ENCODE assay signal across 34 cellular contexts in the genomic region with DNA sequence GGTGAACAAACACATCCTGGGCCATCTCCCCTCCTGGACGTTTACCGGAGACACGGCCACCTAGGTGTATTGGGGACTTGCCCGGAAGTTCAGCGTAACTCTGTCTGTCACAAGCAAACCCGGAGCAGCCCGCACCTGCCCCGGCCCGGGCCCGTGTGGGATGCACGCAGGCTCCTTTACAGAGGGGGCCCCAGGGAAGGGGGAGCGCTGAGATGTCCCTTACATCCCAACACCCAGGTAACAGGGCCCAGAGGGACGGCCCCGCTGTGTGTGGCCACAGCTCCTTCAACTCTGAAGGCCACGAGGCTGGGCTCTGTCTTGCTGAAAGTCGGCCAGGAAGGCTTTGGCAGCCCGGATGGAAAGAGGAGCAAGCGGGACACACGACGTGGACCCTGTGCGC.
"Had no signal": no experiment of that assay in that cellular context is flagged by ENCODE, and none has a peak within 500 bp of the region (broad histone marks: within the 10 kb centered on the region; RNA-seq: fewer than 3 reads in every experiment).

No MANE protein-coding gene starts in this region.

- H3K36me3 ChIP-seq: cardiac muscle cell had no signal

- ATAC-seq: activated CD4-positive, alpha-beta T cell treated with anti-CD3 and anti-CD28 coated beads for 36 hours; activated CD4-positive, CD25-positive, alpha-beta regulatory T cell treated with anti-CD3 and anti-CD28 coated beads, Interleukin-2, amount 50 U/mL, for 24 hours; activated CD8-positive, alpha-beta memory T cell treated with anti-CD3 and anti-CD28 coated beads, Interleukin-2, amount 10 ng/mL, durations not matched to agents 7 days and 5 days; activated CD8-positive, alpha-beta T cell treated with anti-CD3 and anti-CD28 coated beads, Interleukin-2, amount 10 ng/mL, durations not matched to agents 7 days and 5 days; activated naive CD8-positive, alpha-beta T cell treated with anti-CD3 and anti-CD28 coated beads, Interleukin-2, amount 50 U/mL, for 24 hours had no signal

- H3K27me3 Mint-ChIP-seq: activated CD4-positive, alpha-beta memory T cell treated with anti-CD3 and anti-CD28 coated beads, Interleukin-2, amount 10 ng/mL, durations not matched to agents 7 days and 5 days; activated CD4-positive, alpha-beta T cell treated with anti-CD3 and anti-CD28 coated beads for 36 hours; activated CD4-positive, alpha-beta T cell treated with anti-CD3 and anti-CD28 coated beads, Interleukin-2, amount 10 ng/mL, durations not matched to agents 7 days and 5 days; activated CD8-positive, alpha-beta memory T cell treated with anti-CD3 and anti-CD28 coated beads, Interleukin-2, amount 10 ng/mL, durations not matched to agents 7 days and 5 days; activated naive CD4-positive, alpha-beta T cell treated with anti-CD3 and anti-CD28 coated beads, Interleukin-2, amount 10 ng/mL, durations not matched to agents 7 days and 5 days; activated naive CD4-positive, alpha-beta T cell treated with anti-CD3 and anti-CD28 coated beads, Interleukin-2, amount 50 U/mL, for 24 hours; activated naive CD8-positive, alpha-beta T cell; activated naive CD8-positive, alpha-beta T cell treated with anti-CD3 and anti-CD28 coated beads, Interleukin-2, amount 10 ng/mL, durations not matched to agents 7 days and 5 days; activated naive CD8-positive, alpha-beta T cell treated with anti-CD3 and anti-CD28 coated beads, Interleukin-2, amount 50 U/mL, for 24 hours; activated T-cell treated with anti-CD3 and anti-CD28 coated beads, Interleukin-2, amount 50 U/mL, for 24 hours; brain; central memory CD8-positive, alpha-beta T cell had no signal

- H3K4me1 Mint-ChIP-seq: activated CD4-positive, alpha-beta T cell treated with anti-CD3 and anti-CD28 coated beads for 36 hours; activated CD4-positive, alpha-beta T cell treated with anti-CD3 and anti-CD28 coated beads, Interleukin-2, amount 10 ng/mL, durations not matched to agents 7 days and 5 days; activated naive CD4-positive, alpha-beta T cell treated with anti-CD3 and anti-CD28 coated beads, Interleukin-2, amount 10 ng/mL, durations not matched to agents 7 days and 5 days; activated naive CD4-positive, alpha-beta T cell treated with anti-CD3 and anti-CD28 coated beads, Interleukin-2, amount 50 U/mL, for 24 hours; activated naive CD8-positive, alpha-beta T cell treated with anti-CD3 and anti-CD28 coated beads, Interleukin-2, amount 10 ng/mL, durations not matched to agents 7 days and 5 days; activated naive CD8-positive, alpha-beta T cell treated with anti-CD3 and anti-CD28 coated beads, Interleukin-2, amount 50 U/mL, for 24 hours; brain; central memory CD8-positive, alpha-beta T cell had no signal

- H3K27ac ChIP-seq: ascending aorta, cardiac muscle cell, VCaP had no signal

- FAIRE-seq: TTC549 had no signal

- H3K27me3 ChIP-seq: ascending aorta, cardiac muscle cell had no signal

- H3K4me3 ChIP-seq: ascending aorta, cardiac muscle cell had no signal

- H3K27ac Mint-ChIP-seq: activated CD4-positive, alpha-beta memory T cell treated with anti-CD3 and anti-CD28 coated beads, Interleukin-2, amount 10 ng/mL, durations not matched to agents 7 days and 5 days; activated CD4-positive, alpha-beta T cell treated with anti-CD3 and anti-CD28 coated beads for 36 hours; activated CD4-positive, alpha-beta T cell treated with anti-CD3 and anti-CD28 coated beads, Interleukin-2, amount 10 ng/mL, durations not matched to agents 7 days and 5 days; activated CD8-positive, alpha-beta memory T cell treated with anti-CD3 and anti-CD28 coated beads, Interleukin-2, amount 10 ng/mL, durations not matched to agents 7 days and 5 days; activated CD8-positive, alpha-beta T cell treated with anti-CD3 and anti-CD28 coated beads, Interleukin-2, amount 10 ng/mL, durations not matched to agents 7 days and 5 days; activated naive CD4-positive, alpha-beta T cell treated with anti-CD3 and anti-CD28 coated beads, Interleukin-2, amount 10 ng/mL, durations not matched to agents 7 days and 5 days; activated naive CD4-positive, alpha-beta T cell treated with anti-CD3 and anti-CD28 coated beads, Interleukin-2, amount 50 U/mL, for 24 hours; activated naive CD8-positive, alpha-beta T cell; activated naive CD8-positive, alpha-beta T cell treated with anti-CD3 and anti-CD28 coated beads, Interleukin-2, amount 10 ng/mL, durations not matched to agents 7 days and 5 days; activated naive CD8-positive, alpha-beta T cell treated with anti-CD3 and anti-CD28 coated beads, Interleukin-2, amount 50 U/mL, for 24 hours; activated T-cell treated with anti-CD3 and anti-CD28 coated beads, Interleukin-2, amount 50 U/mL, for 24 hours; activated T-helper 2 cell treated with anti-CD3 and anti-CD28 coated beads, Interferon-gamma antibody, Interleukin-2, Interleukin-4, amounts not matched to agents 10 μg/mL and 5 μg/mL and 100 μg/mL, durations not matched to agents 14 hours and 24 hours and 36 hours; T-helper 2 cell treated with Interferon-gamma antibody and Interleukin-4, amounts not matched to agents 5 μg/mL and 100 μg/mL, for 36 hours had no signal

- DNase-seq: activated CD4-positive, alpha-beta memory T cell treated with anti-CD3 and anti-CD28 coated beads, Interleukin-2, amount 10 ng/mL, durations not matched to agents 7 days and 5 days; activated CD4-positive, alpha-beta T cell treated with anti-CD3 and anti-CD28 coated beads for 1 hour; activated CD4-positive, alpha-beta T cell treated with anti-CD3 and anti-CD28 coated beads for 36 hours; activated CD4-positive, alpha-beta T cell treated with anti-CD3 and anti-CD28 coated beads for 48 hours; activated CD4-positive, alpha-beta T cell treated with anti-CD3 and anti-CD28 coated beads, Interleukin-2, amount 10 ng/mL, durations not matched to agents 7 days and 5 days; activated CD4-positive, alpha-beta T cell treated with anti-CD3 and anti-CD28 coated beads, Interleukin-2, amount 50 U/mL, for 48 hours; activated CD4-positive, CD25-positive, alpha-beta regulatory T cell; activated CD8-positive, alpha-beta memory T cell treated with anti-CD3 and anti-CD28 coated beads for 24 hours; activated CD8-positive, alpha-beta memory T cell treated with anti-CD3 and anti-CD28 coated beads, Interleukin-2, amount 10 ng/mL, durations not matched to agents 7 days and 5 days; activated CD8-positive, alpha-beta memory T cell treated with anti-CD3 and anti-CD28 coated beads, Interleukin-2, amount 50 U/mL, for 48 hours; activated CD8-positive, alpha-beta T cell treated with anti-CD3 and anti-CD28 coated beads, Interleukin-2, amount 10 ng/mL, durations not matched to agents 7 days and 5 days; activated effector memory CD4-positive, alpha-beta T cell treated with Interleukin-2 at 50 U/mL for 16 hours; activated gamma-delta T cell; activated naive CD4-positive, alpha-beta T cell treated with anti-CD3 and anti-CD28 coated beads, Interleukin-2, amount 10 ng/mL, durations not matched to agents 7 days and 5 days; activated naive CD4-positive, alpha-beta T cell treated with Interleukin-2 at 50 U/mL for 16 hours; activated naive CD8-positive, alpha-beta T cell treated with anti-CD3 and anti-CD28 coated beads, Interleukin-2, amount 10 ng/mL, durations not matched to agents 7 days and 5 days; activated naive CD8-positive, alpha-beta T cell treated with anti-CD3 and anti-CD28 coated beads, Interleukin-2, amount 50 U/mL, for 24 hours; activated T-cell treated with anti-CD3 and anti-CD28 coated beads, Interleukin-2, amount 50 U/mL, for 24 hours; activated T-cell treated with anti-CD3 and anti-CD28 coated beads, Interleukin-2, amount 50 U/mL, for 48 hours; anterior cingulate cortex; cerebellar nuclear complex; T-helper 2 cell; T-helper 9 cell had no signal

- H3K9me3 ChIP-seq: ascending aorta had no signal

- H3K4me3 Mint-ChIP-seq: activated CD4-positive, alpha-beta memory T cell treated with anti-CD3 and anti-CD28 coated beads, Interleukin-2, amount 10 ng/mL, durations not matched to agents 7 days and 5 days; activated CD4-positive, alpha-beta T cell treated with anti-CD3 and anti-CD28 coated beads for 36 hours; activated CD4-positive, alpha-beta T cell treated with anti-CD3 and anti-CD28 coated beads, Interleukin-2, amount 10 ng/mL, durations not matched to agents 7 days and 5 days; activated CD8-positive, alpha-beta memory T cell treated with anti-CD3 and anti-CD28 coated beads, Interleukin-2, amount 10 ng/mL, durations not matched to agents 7 days and 5 days; activated CD8-positive, alpha-beta T cell treated with anti-CD3 and anti-CD28 coated beads, Interleukin-2, amount 10 ng/mL, durations not matched to agents 7 days and 5 days; activated naive CD4-positive, alpha-beta T cell treated with anti-CD3 and anti-CD28 coated beads, Interleukin-2, amount 10 ng/mL, durations not matched to agents 7 days and 5 days; activated naive CD4-positive, alpha-beta T cell treated with anti-CD3 and anti-CD28 coated beads, Interleukin-2, amount 50 U/mL, for 24 hours; activated naive CD8-positive, alpha-beta T cell; activated naive CD8-positive, alpha-beta T cell treated with anti-CD3 and anti-CD28 coated beads, Interleukin-2, amount 10 ng/mL, durations not matched to agents 7 days and 5 days; activated naive CD8-positive, alpha-beta T cell treated with anti-CD3 and anti-CD28 coated beads, Interleukin-2, amount 50 U/mL, for 24 hours; activated T-cell treated with anti-CD3 and anti-CD28 coated beads, Interleukin-2, amount 50 U/mL, for 24 hours; brain; central memory CD8-positive, alpha-beta T cell; T-helper 2 cell treated with Interferon-gamma antibody and Interleukin-4, amounts not matched to agents 5 μg/mL and 100 μg/mL, for 36 hours had no signal

- H3K4me1 ChIP-seq: ascending aorta had no signal
